In the genomic region with DNA sequence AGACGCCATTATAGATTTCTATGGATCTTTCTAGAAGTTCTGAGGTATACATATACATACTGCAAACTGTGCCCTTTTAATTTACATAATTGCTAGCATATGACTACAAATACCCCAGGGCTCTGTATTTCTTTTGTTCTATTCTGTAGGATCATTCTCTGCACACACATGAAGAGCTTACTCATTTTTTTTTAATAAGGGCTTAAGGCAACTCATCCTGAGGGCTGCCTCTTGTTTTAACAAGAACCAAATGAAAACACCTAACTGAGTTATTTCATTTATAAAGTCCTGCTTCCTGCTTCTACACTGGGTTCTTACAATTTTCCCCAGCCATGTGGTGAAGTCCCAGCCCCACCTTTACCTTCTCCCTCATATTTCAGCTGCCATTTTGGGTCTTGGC, we compare ENCODE assay signal across 1 cellular context.
TF ChIP-seq lines count a peak whose summit lies in the region.

No MANE protein-coding gene starts in this region.

TF ChIP-seq in HCT116, 20 proteins besides CTCF, POLR2A, EP300 and RAD21 (continued from another document):
- TF ChIP-seq, protein P1, sequence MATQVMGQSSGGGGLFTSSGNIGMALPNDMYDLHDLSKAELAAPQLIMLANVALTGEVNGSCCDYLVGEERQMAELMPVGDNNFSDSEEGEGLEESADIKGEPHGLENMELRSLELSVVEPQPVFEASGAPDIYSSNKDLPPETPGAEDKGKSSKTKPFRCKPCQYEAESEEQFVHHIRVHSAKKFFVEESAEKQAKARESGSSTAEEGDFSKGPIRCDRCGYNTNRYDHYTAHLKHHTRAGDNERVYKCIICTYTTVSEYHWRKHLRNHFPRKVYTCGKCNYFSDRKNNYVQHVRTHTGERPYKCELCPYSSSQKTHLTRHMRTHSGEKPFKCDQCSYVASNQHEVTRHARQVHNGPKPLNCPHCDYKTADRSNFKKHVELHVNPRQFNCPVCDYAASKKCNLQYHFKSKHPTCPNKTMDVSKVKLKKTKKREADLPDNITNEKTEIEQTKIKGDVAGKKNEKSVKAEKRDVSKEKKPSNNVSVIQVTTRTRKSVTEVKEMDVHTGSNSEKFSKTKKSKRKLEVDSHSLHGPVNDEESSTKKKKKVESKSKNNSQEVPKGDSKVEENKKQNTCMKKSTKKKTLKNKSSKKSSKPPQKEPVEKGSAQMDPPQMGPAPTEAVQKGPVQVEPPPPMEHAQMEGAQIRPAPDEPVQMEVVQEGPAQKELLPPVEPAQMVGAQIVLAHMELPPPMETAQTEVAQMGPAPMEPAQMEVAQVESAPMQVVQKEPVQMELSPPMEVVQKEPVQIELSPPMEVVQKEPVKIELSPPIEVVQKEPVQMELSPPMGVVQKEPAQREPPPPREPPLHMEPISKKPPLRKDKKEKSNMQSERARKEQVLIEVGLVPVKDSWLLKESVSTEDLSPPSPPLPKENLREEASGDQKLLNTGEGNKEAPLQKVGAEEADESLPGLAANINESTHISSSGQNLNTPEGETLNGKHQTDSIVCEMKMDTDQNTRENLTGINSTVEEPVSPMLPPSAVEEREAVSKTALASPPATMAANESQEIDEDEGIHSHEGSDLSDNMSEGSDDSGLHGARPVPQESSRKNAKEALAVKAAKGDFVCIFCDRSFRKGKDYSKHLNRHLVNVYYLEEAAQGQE (IDR thresholded peaks at IDR 0.05; ENCODE audit: low read depth), result no peak
- TF ChIP-seq ZFX (IDR thresholded peaks at IDR 0.05), result no peak
- TF ChIP-seq, protein P2, sequence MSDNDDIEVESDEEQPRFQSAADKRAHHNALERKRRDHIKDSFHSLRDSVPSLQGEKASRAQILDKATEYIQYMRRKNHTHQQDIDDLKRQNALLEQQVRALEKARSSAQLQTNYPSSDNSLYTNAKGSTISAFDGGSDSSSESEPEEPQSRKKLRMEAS (IDR thresholded peaks at IDR 0.05), result no peak
- no peak for TF ChIP-seq POLR2AphosphoS5 (IDR thresholded peaks at IDR 0.05; ENCODE audit: low read depth, low read length)
- TF ChIP-seq JUND (IDR thresholded peaks at IDR 0.05), result no peak
- TF ChIP-seq YY1 (IDR thresholded peaks at IDR 0.05; ENCODE audit: extremely low read depth, insufficient replicate concordance, low read depth, low read length), result no peak
- TF ChIP-seq EGR1 (IDR thresholded peaks at IDR 0.05; ENCODE audit: low read depth), result no peak
- TF ChIP-seq ELF1 (IDR thresholded peaks at IDR 0.05; ENCODE audit: borderline replicate concordance, low read depth), result no peak
